ENCODE assay signal across 8 cellular contexts in genomic region chr20:46406200-46406985, GRCh38. TPM values are rescaled to one million over a fixed set of nuclear protein-coding genes. Genes with fewer than 3 reads are reported as not detected.
A peak's percentile ranks its signal among the peaks of the same experiment; 100 is the strongest.
DNase-seq lines count a peak whose midpoint lies in the region; ATAC-seq and TF ChIP-seq lines count a peak whose summit lies in the region.

ELMO2 (minus strand) TSS chr20:46406615; CDS start chr20:46394482, 12,133 bp downstream.

- peaks cover 38% of the 10 kb centered on the region for H3K4me1 Mint-ChIP-seq in osteocyte (ENCODE audit: unreplicated experiment)

- H3K36me3 ChIP-seq in GM06990 (ENCODE audit: control insufficient read depth, insufficient read depth, low read length) (no peaks in the 10 kb centered on the region; the same call in 1 of the 2 replicates), thymus (ENCODE audit: control insufficient read depth, insufficient read depth) (peaks cover 4% of the 10 kb centered on the region)

- peak within 1 kb of the TSS; percentile 83 for H3K4me3 Mint-ChIP-seq in osteocyte (ENCODE audit: unreplicated experiment)

- H3K36me3 Mint-ChIP-seq in activated naive CD4-positive, alpha-beta T cell treated with anti-CD3 and anti-CD28 coated beads, Interleukin-2, amount 50 U/mL, for 72 hours, result peaks cover 6 to 8% of the 10 kb centered on the region in 2 donors
- H3K36me3 Mint-ChIP-seq in osteocyte (ENCODE audit: unreplicated experiment), result no peaks in the 10 kb centered on the region

- H3K27me3 ChIP-seq in GM06990 (replicated peaks; ENCODE audit: control insufficient read depth, insufficient read depth, low read length), result no peaks in the 10 kb centered on the region
- H3K27me3 ChIP-seq in thymus (ENCODE audit: control insufficient read depth, insufficient read depth), result no peaks in the 10 kb centered on the region

- peaks cover 13% of the 10 kb centered on the region for H3K4me1 ChIP-seq in thymus (ENCODE audit: control insufficient read depth, insufficient read depth, low read length)

- TF ChIP-seq CTCF in GM06990 (IDR thresholded peaks at IDR 0.05; ENCODE audit: insufficient read depth, low read length, poor library complexity, severe bottlenecking) (no peak), osteocyte (IDR thresholded peaks at IDR 0.05) (peak; percentile 26)

- ATAC-seq in HG02588 (IDR thresholded peaks at IDR 0.05; ENCODE audit: unreplicated experiment) (peak; percentile 83), SK-N-SH treated with all-trans-retinoic acid at 6 μM for 48 hours (peak; percentile 91)
- peak; percentile 83 to 88 for ATAC-seq in activated naive CD4-positive, alpha-beta T cell treated with anti-CD3 and anti-CD28 coated beads, Interleukin-2, amount 50 U/mL, for 72 hours

- H3K9me3 Mint-ChIP-seq in activated naive CD4-positive, alpha-beta T cell treated with anti-CD3 and anti-CD28 coated beads, Interleukin-2, amount 50 U/mL, for 72 hours, result no peaks in the 10 kb centered on the region
- H3K9me3 Mint-ChIP-seq in osteocyte (ENCODE audit: unreplicated experiment), result no peaks in the 10 kb centered on the region

- WGBS in thymus, result under 1% methylated on average over 60 of the region's 60 CpGs

- peak within 1 kb of the TSS; percentile 87 for H3K4me3 ChIP-seq in GM06990 (replicated peaks; ENCODE audit: low read depth, low read length)
- peak within 1 kb of the TSS; percentile 98 for H3K4me3 ChIP-seq in thymus (ENCODE audit: low read length)

- DNase-seq in GM06990 (ENCODE audit: extremely low read depth, insufficient read length) (peak; percentile 92), NCI-H1092 (lab: John Stamatoyannopoulos, UW) (peak; percentile 96), glomerular visceral epithelial cell (ENCODE audit: extremely low spot score) (peak; percentile 98), osteocyte (ENCODE audit: extremely low spot score, unreplicated experiment) (peak; percentile 97)
- DNase-seq in activated naive CD4-positive, alpha-beta T cell treated with anti-CD3 and anti-CD28 coated beads, Interleukin-2, amount 50 U/mL, for 72 hours (ENCODE audit: low spot score in 2 of 2), result peak; percentile 92 to 94

- H3K27me3 Mint-ChIP-seq in osteocyte (ENCODE audit: unreplicated experiment), result no peaks in the 10 kb centered on the region

- H3K27ac Mint-ChIP-seq in activated naive CD4-positive, alpha-beta T cell treated with anti-CD3 and anti-CD28 coated beads, Interleukin-2, amount 50 U/mL, for 72 hours, result peak within 1 kb of the TSS; percentile 94
- peak within 1 kb of the TSS; percentile 89 for H3K27ac Mint-ChIP-seq in osteocyte (ENCODE audit: unreplicated experiment)

- H3K9me3 ChIP-seq in thymus (ENCODE audit: control insufficient read depth), result no peaks in the 10 kb centered on the region

- peak within 1 kb of the TSS; percentile 97 for H3K27ac ChIP-seq in thymus (ENCODE audit: low read depth)

TF ChIP-seq in SK-N-SH treated with all-trans-retinoic acid at 6 μM for 48 hours, 23 proteins besides CTCF, POLR2A, EP300 and RAD21:
- TF ChIP-seq PATZ1 (CRISPR knock-in tag; IDR thresholded peaks at IDR 0.05; ENCODE audit: borderline replicate concordance) (no peak), PPARA (CRISPR knock-in tag; IDR thresholded peaks at IDR 0.05; ENCODE audit: borderline replicate concordance) (no peak), TCF4 (CRISPR knock-in tag; IDR thresholded peaks at IDR 0.05; ENCODE audit: borderline replicate concordance) (no peak)
- TF ChIP-seq, protein P1, sequence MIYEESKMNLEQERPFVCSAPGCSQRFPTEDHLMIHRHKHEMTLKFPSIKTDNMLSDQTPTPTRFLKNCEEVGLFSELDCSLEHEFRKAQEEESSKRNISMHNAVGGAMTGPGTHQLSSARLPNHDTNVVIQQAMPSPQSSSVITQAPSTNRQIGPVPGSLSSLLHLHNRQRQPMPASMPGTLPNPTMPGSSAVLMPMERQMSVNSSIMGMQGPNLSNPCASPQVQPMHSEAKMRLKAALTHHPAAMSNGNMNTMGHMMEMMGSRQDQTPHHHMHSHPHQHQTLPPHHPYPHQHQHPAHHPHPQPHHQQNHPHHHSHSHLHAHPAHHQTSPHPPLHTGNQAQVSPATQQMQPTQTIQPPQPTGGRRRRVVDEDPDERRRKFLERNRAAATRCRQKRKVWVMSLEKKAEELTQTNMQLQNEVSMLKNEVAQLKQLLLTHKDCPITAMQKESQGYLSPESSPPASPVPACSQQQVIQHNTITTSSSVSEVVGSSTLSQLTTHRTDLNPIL (CRISPR knock-in tag; IDR thresholded peaks at IDR 0.05; ENCODE audit: low read depth), result no peak

RNA-seq across cellular contexts. Expression of gene ELMO2, which starts in this region (rescaled TPM):
- 10 to 100 TPM; 50.8 to 57.0 TPM for total RNA-seq in activated naive CD4-positive, alpha-beta T cell treated with anti-CD3 and anti-CD28 coated beads, Interleukin-2, amount 50 U/mL, for 72 hours
- total RNA-seq in osteocyte, result 48.8 and 57.8 TPM in 2 replicates
- polyA plus RNA-seq in thymus, result 32.9 TPM

Comparison
In these comparisons a context has a peak if more than half of its experiments do, and no peak if none do; other contexts are left out.
1. Peak in every context shown above with its lines: DNase-seq, ATAC-seq, H3K4me3 ChIP-seq and H3K27ac ChIP-seq.